17 cellular contexts compared by ENCODE assay signal in genomic region chr21:46552865-46553379, GRCh38. TPM values are rescaled to one million over a fixed set of nuclear protein-coding genes. Genes with fewer than 3 reads are reported as not detected.
DNase-seq lines count a peak whose midpoint lies in the region; ATAC-seq and TF ChIP-seq lines count a peak whose summit lies in the region.
"Had no signal": no experiment of that assay in that cellular context is flagged by ENCODE, and none has a peak within 500 bp of the region (broad histone marks: within the 10 kb centered on the region; RNA-seq: fewer than 3 reads in every experiment).

No MANE protein-coding gene starts in this region.

- 94 to 96% methylated on average over 5 of the region's 5 CpGs for WGBS in lung, 2 donors
- 94% methylated on average over 5 of the region's 5 CpGs; no CpG with 5 or more reads in 1 of the 2 donors for WGBS in transverse colon (ENCODE audit: low coverage in 1 of 2), 2 donors
- WGBS in gastroesophageal sphincter (ENCODE audit: low coverage in 1 of 2), 2 donors, result 83 to 95% methylated on average over 2 to 5 of the region's 5 CpGs

- H3K36me3 ChIP-seq in lung (ENCODE audit: control insufficient read depth in 2 of 2, insufficient read depth in 2 of 2, low read length in 2 of 2) (peaks cover 11 to 46% of the 10 kb centered on the region in 2 donors), transverse colon (peaks cover 0 to 36% (median 18%) of the 10 kb centered on the region in 4 donors), OCI-LY7 (ENCODE audit: insufficient read depth, low read length) (peaks cover 7% of the 10 kb centered on the region), gastroesophageal sphincter (peaks cover 0 to 100% of the 10 kb centered on the region in 2 donors)

- H3K27me3 ChIP-seq in lung (ENCODE audit: control insufficient read depth, insufficient read depth), result no peaks in the 10 kb centered on the region
- H3K27me3 ChIP-seq in transverse colon, result no peaks in the 10 kb centered on the region
- H3K27me3 ChIP-seq in gastroesophageal sphincter, result no peaks in the 10 kb centered on the region
- H3K27me3 ChIP-seq: vagina had no signal

- H3K9me3 Mint-ChIP-seq in activated naive CD4-positive, alpha-beta T cell treated with anti-CD3 and anti-CD28 coated beads for 36 hours, result no peaks in the 10 kb centered on the region
- H3K9me3 Mint-ChIP-seq in activated naive CD8-positive, alpha-beta T cell (ENCODE audit: low read depth), result peaks cover 4% of the 10 kb centered on the region

- peaks cover 45% of the 10 kb centered on the region for H3K4me1 Mint-ChIP-seq in activated naive CD4-positive, alpha-beta T cell treated with anti-CD3 and anti-CD28 coated beads for 36 hours (ENCODE audit: low read depth)
- H3K4me1 Mint-ChIP-seq in activated naive CD8-positive, alpha-beta T cell (ENCODE audit: low read depth), result peaks cover 86% of the 10 kb centered on the region

- H3K4me2 ChIP-seq in OCI-LY7 (ENCODE audit: low read length), result no peak overlapping the region

- H4K20me1 ChIP-seq in OCI-LY7 (ENCODE audit: insufficient read depth, low read length), result no peaks in the 10 kb centered on the region

- intact Hi-C loops in activated naive CD4-positive, alpha-beta T cell treated with anti-CD3 and anti-CD28 coated beads for 36 hours (cut with micrococcal nuclease), result loop anchor here (5.0 kb wide), 1 partner anchor 96 kb away; the partner anchor contains the start of gene DIP2A
- intact Hi-C loops in transverse colon (cut with DNase I; ENCODE audit: low total_unique reads) (no loop called here), OCI-LY7 (cut with micrococcal nuclease; ENCODE audit: unreplicated experiment) (no loop called here)

- TF ChIP-seq EP300 in transverse colon (IDR thresholded peaks at IDR 0.05; ENCODE audit: low read depth), result no peak
- no peak for TF ChIP-seq EP300 in gastroesophageal sphincter (IDR thresholded peaks at IDR 0.05)

- H3K9me3 ChIP-seq in lung (ENCODE audit: control insufficient read depth in 2 of 2, insufficient read depth in 1 of 2, low read length in 1 of 2) (no peaks in the 10 kb centered on the region), transverse colon (no peaks in the 10 kb centered on the region), OCI-LY7 (ENCODE audit: low read length) (no peaks in the 10 kb centered on the region), gastroesophageal sphincter (no peaks in the 10 kb centered on the region)
- H3K9me3 ChIP-seq: vagina had no signal

- DNase-seq in activated naive CD4-positive, alpha-beta T cell treated with anti-CD3 and anti-CD28 coated beads for 36 hours, result no peak
- no peak for DNase-seq in activated naive CD4-positive, alpha-beta T cell (lab: John Stamatoyannopoulos, UW)
- DNase-seq in lung (ENCODE audit: low spot score), result peak; percentile 13
- no peak for DNase-seq in transverse colon
- DNase-seq in OCI-LY7 (ENCODE audit: low spot score), result no peak
- DNase-seq: activated B cell treated with CpG ODN at 0.5 μM for 24 hours; Calu3; glutamatergic neuron; mesendoderm; NCI-H1048; NCI-H69; stimulated activated naive B cell treated with anti-CD40 and anti-IgM and Interleukin-4, amounts not matched to agents 10 μg/mL and 1 μg/mL and 100 μg/mL, for 72 hours had no signal

- POLR2A ChIA-PET in OCI-LY7 (lab: Charles Lee), result no interaction called here

- no peak overlapping the region for H2AFZ ChIP-seq in OCI-LY7 (ENCODE audit: low read length)

- no TSS peak for BruUV-seq in OCI-LY7 (replicated peaks; lab: Mats Ljungman, UMichigan)

- no peaks in the 10 kb centered on the region for H3K27me3 Mint-ChIP-seq in activated naive CD4-positive, alpha-beta T cell treated with anti-CD3 and anti-CD28 coated beads for 36 hours (ENCODE audit: low read depth)
- no peaks in the 10 kb centered on the region for H3K27me3 Mint-ChIP-seq in activated naive CD8-positive, alpha-beta T cell
- H3K27me3 Mint-ChIP-seq: activated B cell treated with CpG ODN at 0.5 μM for 24 hours; stimulated activated naive B cell treated with anti-CD40 and anti-IgM and Interleukin-4, amounts not matched to agents 10 μg/mL and 1 μg/mL and 100 μg/mL, for 72 hours had no signal

- no peak for TF ChIP-seq CTCF in lung (IDR thresholded peaks at IDR 0.05; ENCODE audit: control extremely low read depth, extremely low read depth)
- TF ChIP-seq CTCF in transverse colon (IDR thresholded peaks at IDR 0.05), result no peak
- no peak for TF ChIP-seq CTCF in OCI-LY7 (conservative IDR thresholded peaks at IDR 0.05; ENCODE audit: low read length)
- no peak for TF ChIP-seq CTCF in gastroesophageal sphincter (IDR thresholded peaks at IDR 0.05)

- H3K27ac ChIP-seq in lung (ENCODE audit: low read depth in 1 of 2, low read length in 1 of 2) (peak overlapping the region in 1 of 2 donors; percentile 44), transverse colon (peak overlapping the region in 3 of 4 donors; percentile 1 to 52 (median 19)), OCI-LY7 (ENCODE audit: low read depth, low read length, poor library complexity, severe bottlenecking) (no peak overlapping the region), gastroesophageal sphincter (no peak overlapping the region)
- H3K27ac ChIP-seq: vagina had no signal

- in situ Hi-C loops in transverse colon (cut with MboI; ENCODE audit: low pct_ligation_motif_present in 1 of 4, low pct_unique_long_range_greater_than_20kb in 1 of 4, low sequenced_read_pairs in 3 of 4), result no loop called here

- H3K27ac Mint-ChIP-seq in activated naive CD4-positive, alpha-beta T cell treated with anti-CD3 and anti-CD28 coated beads for 36 hours, result peak overlapping the region; percentile 77
- peak overlapping the region; percentile 93 for H3K27ac Mint-ChIP-seq in activated naive CD8-positive, alpha-beta T cell
- H3K27ac Mint-ChIP-seq: activated B cell treated with CpG ODN at 0.5 μM for 24 hours; stimulated activated naive B cell treated with anti-CD40 and anti-IgM and Interleukin-4, amounts not matched to agents 10 μg/mL and 1 μg/mL and 100 μg/mL, for 72 hours had no signal

- no peak for TF ChIP-seq POLR2A in transverse colon (IDR thresholded peaks at IDR 0.05)
- TF ChIP-seq POLR2A in gastroesophageal sphincter (IDR thresholded peaks at IDR 0.05), result no peak

- H3K4me1 ChIP-seq in lung (ENCODE audit: control insufficient read depth in 2 of 2, insufficient read depth in 2 of 2, low read length in 2 of 2) (no peaks in the 10 kb centered on the region), transverse colon (no peaks in the 10 kb centered on the region), OCI-LY7 (ENCODE audit: insufficient read depth, low read length, poor library complexity, severe bottlenecking) (peaks cover 22% of the 10 kb centered on the region), gastroesophageal sphincter (no peaks in the 10 kb centered on the region)
- H3K4me1 ChIP-seq: vagina had no signal

- H3K9me2 ChIP-seq in OCI-LY7 (ENCODE audit: insufficient read depth, low read length), result no peaks in the 10 kb centered on the region

- H3K4me3 ChIP-seq in lung (no peak overlapping the region), transverse colon (no peak overlapping the region), OCI-LY7 (ENCODE audit: low read depth, low read length, poor library complexity, severe bottlenecking) (no peak overlapping the region), gastroesophageal sphincter (no peak overlapping the region)
- H3K4me3 ChIP-seq: vagina had no signal

- H3K36me3 Mint-ChIP-seq in activated naive CD4-positive, alpha-beta T cell treated with anti-CD3 and anti-CD28 coated beads for 36 hours (ENCODE audit: low read depth), result peaks cover 15% of the 10 kb centered on the region
- H3K36me3 Mint-ChIP-seq in activated naive CD8-positive, alpha-beta T cell, result peaks cover 10% of the 10 kb centered on the region

- CTCF ChIA-PET in activated naive CD4-positive, alpha-beta T cell treated with anti-CD3 and anti-CD28 coated beads for 36 hours (lab: Charles Lee), result interaction anchor here (1.3 kb wide), 1 partner anchor 21 kb away, joined by 5 read pairs; no protein-coding TSS in a partner anchor
- CTCF ChIA-PET in OCI-LY7 (lab: Charles Lee; ENCODE audit: unreplicated experiment), result no interaction called here

- H3K79me2 ChIP-seq in OCI-LY7 (ENCODE audit: insufficient read depth, low read depth, low read length), result no peaks in the 10 kb centered on the region

- ATAC-seq in lung (ENCODE audit: insufficient read depth, low FRiP score), result no peak
- no peak for ATAC-seq in GM21526 (IDR thresholded peaks at IDR 0.05; ENCODE audit: low FRiP score, unreplicated experiment)
- no peak for ATAC-seq in gastroesophageal sphincter
- ATAC-seq: stimulated activated naive B cell treated with anti-CD40 and anti-IgM and Interleukin-4, amounts not matched to agents 10 μg/mL and 1 μg/mL and 100 μg/mL, for 72 hours had no signal

- no peak overlapping the region for H3K4me3 Mint-ChIP-seq in activated naive CD4-positive, alpha-beta T cell treated with anti-CD3 and anti-CD28 coated beads for 36 hours
- H3K4me3 Mint-ChIP-seq in activated naive CD8-positive, alpha-beta T cell, result peak overlapping the region; percentile 64
- H3K4me3 Mint-ChIP-seq: activated B cell treated with CpG ODN at 0.5 μM for 24 hours; stimulated activated naive B cell treated with anti-CD40 and anti-IgM and Interleukin-4, amounts not matched to agents 10 μg/mL and 1 μg/mL and 100 μg/mL, for 72 hours had no signal

RNA-seq across cellular contexts. Expression of gene S100B, which starts 52.0 kb away (rescaled TPM):
- under 1 TPM in 1 of 2 experiments, not detected in 1; 0.24 TPM for total RNA-seq in activated naive CD4-positive, alpha-beta T cell treated with anti-CD3 and anti-CD28 coated beads for 36 hours
- total RNA-seq in lung, result 1 to 10 TPM; 3.2 to 5.6 TPM
- polyA plus RNA-seq in lung, result 1 to 10 TPM; 5.2 to 6.0 TPM
- 10 to 100 TPM; 10.6 to 37.2 (median 23.2) TPM for total RNA-seq in transverse colon
- total RNA-seq in OCI-LY7 (2014; rRNA removed; shearing (Covaris generic)), result not detected in 2 replicates
- not detected in 2 replicates for total RNA-seq in OCI-LY7 (2022)
- total RNA-seq in gastroesophageal sphincter, result 10 to 100 TPM; 22.6 to 31.6 (median 27.7) TPM
- total RNA-seq: activated B cell treated with CpG ODN at 0.5 μM for 24 hours, Calu3, epithelial cell of proximal tubule had no signal

Comparison
In these comparisons a context has a peak if more than half of its experiments do, and no peak if none do; other contexts are left out.
1. H3K27ac ChIP-seq: peak in transverse colon (3 of 4); none in OCI-LY7 (single experiment) and gastroesophageal sphincter (0 of 4).